ENCODE assay signal across 19 cellular contexts in genomic region chr2:60510713-60511112, GRCh38. TPM values are rescaled to one million over a fixed set of nuclear protein-coding genes. Genes with fewer than 3 reads are reported as not detected.
A peak's percentile ranks its signal among the peaks of the same experiment; 100 is the strongest.
DNase-seq lines count a peak whose midpoint lies in the region; ATAC-seq lines count a peak whose summit lies in the region.
"Had no signal": no experiment of that assay in that cellular context is flagged by ENCODE, and none has a peak within 500 bp of the region (broad histone marks: within the 10 kb centered on the region; RNA-seq: fewer than 3 reads in every experiment).

No MANE protein-coding gene starts in this region.

- H3K9ac ChIP-seq in BLaER1 (no peak overlapping the region), iPS-15b (ENCODE audit: low read depth, low read length) (no peak overlapping the region)
- H3K9ac ChIP-seq: GM23248 had no signal

- H3K36me3 ChIP-seq in BLaER1 (peaks cover 83% of the 10 kb centered on the region), H7 (replicated peaks; ENCODE audit: control insufficient read depth, insufficient read depth, low read length) (peaks cover 2% of the 10 kb centered on the region; the same call in 1 of the 2 replicates), iPS-15b (ENCODE audit: control insufficient read depth, insufficient read depth, low read length) (peaks cover 8% of the 10 kb centered on the region)
- H3K36me3 ChIP-seq: MG63 had no signal

- ATAC-seq in GM21786 (IDR thresholded peaks at IDR 0.05; ENCODE audit: unreplicated experiment) (no peak), HG02623 (IDR thresholded peaks at IDR 0.05; ENCODE audit: unreplicated experiment) (no peak), HG03342 (IDR thresholded peaks at IDR 0.05; ENCODE audit: unreplicated experiment) (no peak)

- H3K9me3 Mint-ChIP-seq in activated naive CD8-positive, alpha-beta T cell treated with anti-CD3 and anti-CD28 coated beads for 36 hours: no peaks in the 10 kb centered on the region

- H4K20me1 ChIP-seq in BLaER1: peaks cover 97% of the 10 kb centered on the region

- H3K4me2 ChIP-seq in BLaER1: peak overlapping the region; percentile 67
- H3K4me2 ChIP-seq: PC-9 had no signal

- H3K9me3 ChIP-seq in BLaER1: no peaks in the 10 kb centered on the region
- no peaks in the 10 kb centered on the region for H3K9me3 ChIP-seq in iPS-15b (ENCODE audit: control insufficient read depth, insufficient read depth, low read length)
- H3K9me3 ChIP-seq: MG63, SJCRH30 had no signal

- peak; percentile 56 for DNase-seq in H7
- DNase-seq in NCI-H345 (lab: John Stamatoyannopoulos, UW): peak; percentile 76
- DNase-seq in activated naive CD8-positive, alpha-beta T cell treated with anti-CD3 and anti-CD28 coated beads for 36 hours: no peak
- DNase-seq: DMS153, GM23248, MG63, NCI-H1417, NCI-H1930, NCI-H226, NCI-H526 treated with DMSO at 0.1 percent for 48 hours, PC-9, SJCRH30, T-helper 2 cell had no signal

- H3K27me3 ChIP-seq in BLaER1 (no peaks in the 10 kb centered on the region), H7 (ENCODE audit: control insufficient read depth, insufficient read depth, low read length) (no peaks in the 10 kb centered on the region), iPS-15b (ENCODE audit: control insufficient read depth, insufficient read depth, low read length) (no peaks in the 10 kb centered on the region)
- H3K27me3 ChIP-seq: MG63, SJCRH30 had no signal

- peak overlapping the region; percentile 32 for H3K27ac ChIP-seq in BLaER1
- H3K27ac ChIP-seq: C4-2B, GM23248, PC-9, SJCRH30 had no signal

- H3K4me1 Mint-ChIP-seq in activated naive CD8-positive, alpha-beta T cell treated with anti-CD3 and anti-CD28 coated beads for 36 hours: peaks cover 7% of the 10 kb centered on the region

- H3K27me3 Mint-ChIP-seq in activated naive CD8-positive, alpha-beta T cell treated with anti-CD3 and anti-CD28 coated beads for 36 hours: peaks cover 19% of the 10 kb centered on the region

- H3K27ac Mint-ChIP-seq in activated naive CD8-positive, alpha-beta T cell treated with anti-CD3 and anti-CD28 coated beads for 36 hours: no peak overlapping the region

- no peak overlapping the region for H3K4me3 Mint-ChIP-seq in activated naive CD8-positive, alpha-beta T cell treated with anti-CD3 and anti-CD28 coated beads for 36 hours

- H3K4me3 ChIP-seq in BLaER1: no peak overlapping the region
- H3K4me3 ChIP-seq in H7 (ENCODE audit: insufficient read depth, low read depth, low read length): no peak overlapping the region
- H3K4me3 ChIP-seq in iPS-15b (ENCODE audit: low read depth, low read length): peak overlapping the region; percentile 8
- H3K4me3 ChIP-seq: GM23248, MG63, PC-9, SJCRH30 had no signal

- H3K4me1 ChIP-seq in BLaER1: peaks cover 98% of the 10 kb centered on the region
- peaks cover 57% of the 10 kb centered on the region for H3K4me1 ChIP-seq in iPS-15b (ENCODE audit: control insufficient read depth, insufficient read depth, low read length)

- H3K36me3 Mint-ChIP-seq in activated naive CD8-positive, alpha-beta T cell treated with anti-CD3 and anti-CD28 coated beads for 36 hours: no peaks in the 10 kb centered on the region

RNA-seq across cellular contexts. Expression of gene BCL11A, which starts 42.7 kb away (rescaled TPM):
- 30.5 and 34.9 TPM in 2 replicates for total RNA-seq in H7 (2014; rRNA removed; shearing (Covaris generic))
- 1 to 10 TPM; 1.6 to 1.8 TPM for total RNA-seq in activated naive CD8-positive, alpha-beta T cell treated with anti-CD3 and anti-CD28 coated beads for 36 hours
- total RNA-seq: PC-9 had no signal

Comparison
In these comparisons a context has a peak if more than half of its experiments do, and no peak if none do; other contexts are left out.
1. RNA of gene BCL11A, which starts 42.7 kb away (total RNA-seq): 30.5 to 34.9 TPM in H7; 1.6 to 1.8 TPM in activated naive CD8-positive, alpha-beta T cell treated with anti-CD3 and anti-CD28 coated beads for 36 hours; every median in the first group is over 10 times any median in the second.